In the genomic region with DNA sequence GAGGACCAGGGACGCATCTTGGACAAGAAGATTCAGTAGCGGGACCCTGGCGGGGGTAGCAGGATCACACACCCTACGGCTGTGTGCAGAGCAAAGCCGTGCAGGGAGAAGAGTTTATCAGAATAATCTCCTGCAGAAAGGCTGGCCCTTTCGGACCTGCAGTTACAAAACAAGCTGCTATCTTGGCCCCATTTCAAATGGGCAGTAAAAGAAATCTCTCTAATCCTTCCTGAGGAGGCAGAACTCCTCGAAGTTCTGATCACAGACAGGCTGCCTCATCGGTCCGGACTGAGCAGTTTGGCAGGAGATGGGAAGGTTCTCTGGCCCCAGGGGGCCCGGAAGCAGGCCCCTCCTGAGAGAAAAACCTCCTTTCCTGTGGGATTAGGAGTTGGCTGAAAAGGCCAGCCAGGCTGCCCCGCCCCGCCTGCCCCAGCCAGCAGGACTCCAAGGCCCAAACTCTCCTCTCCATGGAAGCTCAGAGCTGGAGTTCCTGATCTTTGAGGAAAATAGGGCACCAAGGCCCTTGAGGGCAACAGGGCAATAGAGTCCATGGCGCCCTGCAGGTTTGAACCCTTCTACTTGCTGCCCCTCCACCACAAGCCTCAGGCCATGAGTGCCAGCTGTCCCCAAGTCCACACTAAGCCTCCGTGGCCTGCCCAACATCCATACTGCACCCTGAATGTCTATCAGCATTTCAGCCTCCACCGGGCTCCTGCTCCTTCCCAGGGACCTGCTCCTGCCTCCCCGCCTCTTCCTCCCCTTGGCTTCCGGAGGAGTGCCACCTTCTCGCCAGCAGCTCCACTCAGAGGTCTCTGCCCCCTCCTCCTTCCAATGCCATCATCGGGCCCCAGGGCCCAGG, we compare ENCODE assay signal across 10 cellular contexts.
DNase-seq lines count a peak whose midpoint lies in the region; ATAC-seq and TF ChIP-seq lines count a peak whose summit lies in the region.
"Had no signal": no experiment of that assay in that cellular context is flagged by ENCODE, and none has a peak within 500 bp of the region (broad histone marks: within the 10 kb centered on the region; RNA-seq: fewer than 3 reads in every experiment).

No MANE protein-coding gene starts in this region.

- TF ChIP-seq CTCF in hepatocyte (IDR thresholded peaks at IDR 0.05; ENCODE audit: poor library complexity) (no peak), stomach (IDR thresholded peaks at IDR 0.05) (no peak)

- peak overlapping the region; percentile 25 for H3K27ac Mint-ChIP-seq in activated CD4-positive, alpha-beta memory T cell treated with anti-CD3 and anti-CD28 coated beads, Interleukin-2, amount 10 ng/mL, durations not matched to agents 7 days and 5 days
- no peak overlapping the region for H3K27ac Mint-ChIP-seq in activated CD4-positive, alpha-beta memory T cell treated with anti-CD3 and anti-CD28 coated beads for 36 hours
- peak overlapping the region; percentile 84 for H3K27ac Mint-ChIP-seq in activated T-helper 17 cell treated with anti-CD3 and anti-CD28 coated beads, Interleukin-2, amount 50 U/mL, for 72 hours

- no peaks in the 10 kb centered on the region for H4K20me1 ChIP-seq in hepatocyte (ENCODE audit: insufficient read depth, poor library complexity, severe bottlenecking)

- H3K9me3 Mint-ChIP-seq in activated CD4-positive, alpha-beta memory T cell treated with anti-CD3 and anti-CD28 coated beads, Interleukin-2, amount 10 ng/mL, durations not matched to agents 7 days and 5 days = no peaks in the 10 kb centered on the region
- no peaks in the 10 kb centered on the region for H3K9me3 Mint-ChIP-seq in activated CD4-positive, alpha-beta memory T cell treated with anti-CD3 and anti-CD28 coated beads for 36 hours
- no peaks in the 10 kb centered on the region for H3K9me3 Mint-ChIP-seq in activated T-helper 17 cell treated with anti-CD3 and anti-CD28 coated beads, Interleukin-2, amount 50 U/mL, for 72 hours

- H3K9me2 ChIP-seq in hepatocyte (replicated peaks; ENCODE audit: insufficient read depth) = no peaks in the 10 kb centered on the region

- H3K27ac ChIP-seq in hepatocyte (peak overlapping the region; percentile 28), stomach (peak overlapping the region in 4 of 5 donors; percentile 47 to 72 (median 52))

- 54% methylated on average over 19 of the region's 19 CpGs for WGBS in hepatocyte (ENCODE audit: low lambda C conversion rate, missing lambda C conversion rate)
- WGBS in stomach, 5 donors = 35 to 55% (median 41%) methylated on average over 17 to 19 of the region's 19 CpGs

- peaks cover 36% of the 10 kb centered on the region for H3K4me1 ChIP-seq in hepatocyte (ENCODE audit: insufficient read depth)
- peaks cover 54 to 71% (median 59%) of the 10 kb centered on the region in 4 donors for H3K4me1 ChIP-seq in stomach

- H3K4me3 Mint-ChIP-seq in activated CD4-positive, alpha-beta memory T cell treated with anti-CD3 and anti-CD28 coated beads, Interleukin-2, amount 10 ng/mL, durations not matched to agents 7 days and 5 days = no peak overlapping the region
- H3K4me3 Mint-ChIP-seq in activated CD4-positive, alpha-beta memory T cell treated with anti-CD3 and anti-CD28 coated beads for 36 hours = no peak overlapping the region
- H3K4me3 Mint-ChIP-seq in activated T-helper 17 cell treated with anti-CD3 and anti-CD28 coated beads, Interleukin-2, amount 50 U/mL, for 72 hours = no peak overlapping the region

- ATAC-seq in activated T-helper 17 cell treated with anti-CD3 and anti-CD28 coated beads, Interleukin-2, amount 50 U/mL, for 72 hours (replicated peaks) = no peak
- ATAC-seq in HG03135 (IDR thresholded peaks at IDR 0.05; ENCODE audit: unreplicated experiment) = no peak

- peaks cover 40% of the 10 kb centered on the region for H3K4me1 Mint-ChIP-seq in activated CD4-positive, alpha-beta memory T cell treated with anti-CD3 and anti-CD28 coated beads, Interleukin-2, amount 10 ng/mL, durations not matched to agents 7 days and 5 days
- peaks cover 14% of the 10 kb centered on the region for H3K4me1 Mint-ChIP-seq in activated CD4-positive, alpha-beta memory T cell treated with anti-CD3 and anti-CD28 coated beads for 36 hours (ENCODE audit: low read depth)
- peaks cover 7% of the 10 kb centered on the region for H3K4me1 Mint-ChIP-seq in activated T-helper 17 cell treated with anti-CD3 and anti-CD28 coated beads, Interleukin-2, amount 50 U/mL, for 72 hours

- H3K27me3 Mint-ChIP-seq in activated CD4-positive, alpha-beta memory T cell treated with anti-CD3 and anti-CD28 coated beads, Interleukin-2, amount 10 ng/mL, durations not matched to agents 7 days and 5 days = no peaks in the 10 kb centered on the region
- H3K27me3 Mint-ChIP-seq in activated CD4-positive, alpha-beta memory T cell treated with anti-CD3 and anti-CD28 coated beads for 36 hours = no peaks in the 10 kb centered on the region
- no peaks in the 10 kb centered on the region for H3K27me3 Mint-ChIP-seq in activated T-helper 17 cell treated with anti-CD3 and anti-CD28 coated beads, Interleukin-2, amount 50 U/mL, for 72 hours

- POLR2A ChIA-PET in activated CD4-positive, alpha-beta memory T cell treated with anti-CD3 and anti-CD28 coated beads, Interleukin-2, amount 10 ng/mL, durations not matched to agents 7 days and 5 days (lab: Charles Lee) = no interaction called here
- POLR2A ChIA-PET in activated CD4-positive, alpha-beta memory T cell treated with anti-CD3 and anti-CD28 coated beads for 36 hours (lab: Charles Lee) = no interaction called here

- H2AFZ ChIP-seq in hepatocyte = no peak overlapping the region

- H3K79me2 ChIP-seq in hepatocyte = no peaks in the 10 kb centered on the region

- H3K4me3 ChIP-seq in hepatocyte = no peak overlapping the region
- peak overlapping the region in 1 of 4 donors; percentile 6 for H3K4me3 ChIP-seq in stomach
- H3K4me3 ChIP-seq: skin epidermis had no signal

- H3K9me3 ChIP-seq in hepatocyte (ENCODE audit: low read depth) (no peaks in the 10 kb centered on the region), stomach (no peaks in the 10 kb centered on the region)

- H3K36me3 ChIP-seq in hepatocyte (replicated peaks; ENCODE audit: insufficient read depth, low read depth) = no peaks in the 10 kb centered on the region
- H3K36me3 ChIP-seq in stomach = peaks cover 0 to 29% (median 7%) of the 10 kb centered on the region in 4 donors

- intact Hi-C loops in activated CD4-positive, alpha-beta memory T cell treated with anti-CD3 and anti-CD28 coated beads for 36 hours (cut with micrococcal nuclease) = no loop called here
- intact Hi-C loops in stomach (cut with DNase I; ENCODE audit: low total_unique reads) = no loop called here

- TF ChIP-seq POLR2A in stomach (IDR thresholded peaks at IDR 0.05) = no peak

- CTCF ChIA-PET in activated CD4-positive, alpha-beta memory T cell treated with anti-CD3 and anti-CD28 coated beads, Interleukin-2, amount 10 ng/mL, durations not matched to agents 7 days and 5 days (lab: Charles Lee) = no interaction called here
- CTCF ChIA-PET in activated CD4-positive, alpha-beta memory T cell treated with anti-CD3 and anti-CD28 coated beads for 36 hours (lab: Charles Lee) = interaction anchor here (0.7 kb wide), 1 partner anchor 790 kb away, joined by 3 read pairs; no protein-coding TSS in a partner anchor

- H3K27me3 ChIP-seq in hepatocyte (no peaks in the 10 kb centered on the region), stomach (no peaks in the 10 kb centered on the region)

- peaks cover 74% of the 10 kb centered on the region for H3K36me3 Mint-ChIP-seq in activated CD4-positive, alpha-beta memory T cell treated with anti-CD3 and anti-CD28 coated beads, Interleukin-2, amount 10 ng/mL, durations not matched to agents 7 days and 5 days (ENCODE audit: low read depth)
- peaks cover 39% of the 10 kb centered on the region for H3K36me3 Mint-ChIP-seq in activated CD4-positive, alpha-beta memory T cell treated with anti-CD3 and anti-CD28 coated beads for 36 hours
- peaks cover 46% of the 10 kb centered on the region for H3K36me3 Mint-ChIP-seq in activated T-helper 17 cell treated with anti-CD3 and anti-CD28 coated beads, Interleukin-2, amount 50 U/mL, for 72 hours (ENCODE audit: low read depth)

- no peak for TF ChIP-seq EP300 in stomach (IDR thresholded peaks at IDR 0.05)

- DNase-seq in activated CD4-positive, alpha-beta memory T cell treated with anti-CD3 and anti-CD28 coated beads, Interleukin-2, amount 10 ng/mL, durations not matched to agents 7 days and 5 days = no peak
- DNase-seq in activated CD4-positive, alpha-beta memory T cell treated with anti-CD3 and anti-CD28 coated beads for 36 hours = no peak
- DNase-seq in hepatocyte (ENCODE audit: low spot score) (peak; percentile 60), stomach (peak; percentile 45), H4 (ENCODE audit: low spot score) (no peak)
- DNase-seq in effector CD8-positive, alpha-beta T cell (lab: John Stamatoyannopoulos, UW) = no peak
- DNase-seq: NCI-H774 had no signal

- peak overlapping the region; percentile 55 for H3K4me2 ChIP-seq in hepatocyte

Comparison
In these comparisons a context has a peak if more than half of its experiments do, and no peak if none do; other contexts are left out.
1. DNase-seq: peak in hepatocyte (single experiment) and stomach (single experiment); none in activated CD4-positive, alpha-beta memory T cell treated with anti-CD3 and anti-CD28 coated beads, Interleukin-2, amount 10 ng/mL, durations not matched to agents 7 days and 5 days (single experiment), activated CD4-positive, alpha-beta memory T cell treated with anti-CD3 and anti-CD28 coated beads for 36 hours (single experiment), effector CD8-positive, alpha-beta T cell (single experiment) and H4 (single experiment).